11 cellular contexts compared by ENCODE assay signal in genomic region chr11:121460941-121461514, GRCh38. TPM values are rescaled to one million over a fixed set of nuclear protein-coding genes. Genes with fewer than 3 reads are reported as not detected.
DNase-seq lines count a peak whose midpoint lies in the region; ATAC-seq and TF ChIP-seq lines count a peak whose summit lies in the region.
"Had no signal": no experiment of that assay in that cellular context is flagged by ENCODE, and none has a peak within 500 bp of the region (broad histone marks: within the 10 kb centered on the region; RNA-seq: fewer than 3 reads in every experiment).

No MANE protein-coding gene starts in this region.

- TF ChIP-seq POLR2A in breast epithelium (IDR thresholded peaks at IDR 0.05): no peak
- TF ChIP-seq POLR2A in sigmoid colon (IDR thresholded peaks at IDR 0.05): no peak

- CTCF ChIA-PET in activated CD4-positive, alpha-beta T cell treated with anti-CD3 and anti-CD28 coated beads for 36 hours (lab: Charles Lee): interaction anchor here (0.6 to 1.7 kb wide), 2 partner anchors 10 to 96 kb away, joined by 3 to 10 read pairs; no protein-coding TSS in a partner anchor

- TF ChIP-seq CTCF in breast epithelium (IDR thresholded peaks at IDR 0.05) (no peak), sigmoid colon (IDR thresholded peaks at IDR 0.05) (no peak)

- no peaks in the 10 kb centered on the region for H3K27me3 Mint-ChIP-seq in activated CD4-positive, alpha-beta T cell treated with anti-CD3 and anti-CD28 coated beads for 36 hours

- H3K36me3 Mint-ChIP-seq in activated CD4-positive, alpha-beta T cell treated with anti-CD3 and anti-CD28 coated beads for 36 hours (ENCODE audit: low read depth): peaks cover 20% of the 10 kb centered on the region
- H3K36me3 Mint-ChIP-seq: IgD-negative memory B cell had no signal

- no peak overlapping the region for H3K4me3 ChIP-seq in breast epithelium
- H3K4me3 ChIP-seq in sigmoid colon: no peak overlapping the region
- no peak overlapping the region for H3K4me3 ChIP-seq in H7 (ENCODE audit: insufficient read depth, low read depth, low read length)

- peaks cover 99% of the 10 kb centered on the region for H3K4me1 Mint-ChIP-seq in activated CD4-positive, alpha-beta T cell treated with anti-CD3 and anti-CD28 coated beads for 36 hours

- H3K36me3 ChIP-seq in breast epithelium (no peaks in the 10 kb centered on the region), sigmoid colon (no peaks in the 10 kb centered on the region), H7 (replicated peaks; ENCODE audit: control insufficient read depth, insufficient read depth, low read length) (no peaks in the 10 kb centered on the region)

- peak overlapping the region; percentile 96 for H3K27ac Mint-ChIP-seq in activated CD4-positive, alpha-beta T cell treated with anti-CD3 and anti-CD28 coated beads for 36 hours

- ATAC-seq in activated CD4-positive, alpha-beta T cell treated with anti-CD3 and anti-CD28 coated beads for 36 hours: no peak
- no peak for ATAC-seq in GM19035 (IDR thresholded peaks at IDR 0.05; ENCODE audit: unreplicated experiment)

- POLR2A ChIA-PET in activated CD4-positive, alpha-beta T cell treated with anti-CD3 and anti-CD28 coated beads for 36 hours (lab: Charles Lee): interaction anchor here (0.6 to 4.9 kb wide), 4 partner anchors 10 to 1601 kb away, joined by 3 to 51 read pairs (median 9); partner anchors contain the start of genes HSPA8, SORL1 and SORL1-AS1

- no peak for DNase-seq in activated CD4-positive, alpha-beta T cell treated with anti-CD3 and anti-CD28 coated beads for 36 hours
- no peak for DNase-seq in activated CD4-positive, alpha-beta T cell treated with anti-CD3 and anti-CD28 coated beads, Interleukin-2, amount 50 U/mL, for 48 hours
- peak; percentile 44 for DNase-seq in NCI-H2196 (lab: John Stamatoyannopoulos, UW; ENCODE audit: unreplicated experiment)
- DNase-seq in breast epithelium (ENCODE audit: low spot score in 2 of 2): no peak
- no peak for DNase-seq in sigmoid colon
- no peak for DNase-seq in NCI-H2227 treated with DMSO at 0.1 percent for 48 hours (lab: John Stamatoyannopoulos, UW)
- DNase-seq in H7: no peak
- DNase-seq: SK-N-SH; stimulated activated CD4-positive, alpha-beta T cell treated with anti-CD3 and anti-CD28 coated beads, Interleukin-15, amount 100 ng/mL, for 24 hours had no signal

- H3K9me3 Mint-ChIP-seq in activated CD4-positive, alpha-beta T cell treated with anti-CD3 and anti-CD28 coated beads for 36 hours (ENCODE audit: low read depth): no peaks in the 10 kb centered on the region
- H3K9me3 Mint-ChIP-seq: IgD-negative memory B cell had no signal

- WGBS in sigmoid colon, 2 donors: 85 to 88% methylated on average over 4 of the region's 4 CpGs

- H3K9me3 ChIP-seq in breast epithelium: no peaks in the 10 kb centered on the region
- no peaks in the 10 kb centered on the region for H3K9me3 ChIP-seq in sigmoid colon
- H3K9me3 ChIP-seq: SK-N-SH had no signal

- intact Hi-C loops in activated CD4-positive, alpha-beta T cell treated with anti-CD3 and anti-CD28 coated beads for 36 hours (cut with DNase I, micrococcal nuclease): loop anchor here (5.0 to 10.0 kb wide), 5 partner anchors 61 to 1994 kb away; partner anchors contain the start of gene HSPA8 (in 1 of the 2)
- intact Hi-C loops in breast epithelium (cut with DNase I; ENCODE audit: low total_unique reads): no loop called here
- intact Hi-C loops in sigmoid colon (cut with DNase I): loop anchor here (10.0 kb wide), 1 partner anchor 644 kb away; no protein-coding TSS in a partner anchor

- TF ChIP-seq EP300 in sigmoid colon (IDR thresholded peaks at IDR 0.05): no peak

- peak overlapping the region; percentile 6 for H3K4me3 Mint-ChIP-seq in activated CD4-positive, alpha-beta T cell treated with anti-CD3 and anti-CD28 coated beads for 36 hours

- H3K4me1 ChIP-seq in breast epithelium (peaks cover under 1 to 12% of the 10 kb centered on the region in 2 donors), sigmoid colon (peaks cover 0 to 42% (median 38%) of the 10 kb centered on the region in 4 donors)

- peak overlapping the region; percentile 48 to 85 for H3K27ac ChIP-seq in breast epithelium
- peak overlapping the region in 3 of 4 donors; percentile 25 to 86 (median 80) for H3K27ac ChIP-seq in sigmoid colon

- H3K27me3 ChIP-seq in breast epithelium: no peaks in the 10 kb centered on the region
- H3K27me3 ChIP-seq in sigmoid colon: no peaks in the 10 kb centered on the region
- H3K27me3 ChIP-seq in H7 (ENCODE audit: control insufficient read depth, insufficient read depth, low read length): no peaks in the 10 kb centered on the region

RNA-seq across cellular contexts. Expression of gene SORL1, which starts 8.9 kb away (rescaled TPM):
- 10 to 100 TPM; 53.5 to 68.0 TPM for total RNA-seq in activated CD4-positive, alpha-beta T cell treated with anti-CD3 and anti-CD28 coated beads for 36 hours
- total RNA-seq in breast epithelium (10 to 100 TPM in 2 of 3 donors, 1 to 10 TPM in 1; 3.5 to 64.0 (median 50.8) TPM), sigmoid colon (10 to 100 TPM in 3 of 4 donors, 1 to 10 TPM in 1; 8.1 to 17.1 (median 14.2) TPM)
- polyA plus RNA-seq in sigmoid colon: 10 to 100 TPM in 1 of 3 donors, 1 to 10 TPM in 2; 3.2 to 19.8 (median 3.6) TPM
- total RNA-seq in H7 (2014; rRNA removed; shearing (Covaris generic)): 13.3 and 20.3 TPM in 2 replicates
